27 cellular contexts compared by ENCODE assay signal in the genomic region with DNA sequence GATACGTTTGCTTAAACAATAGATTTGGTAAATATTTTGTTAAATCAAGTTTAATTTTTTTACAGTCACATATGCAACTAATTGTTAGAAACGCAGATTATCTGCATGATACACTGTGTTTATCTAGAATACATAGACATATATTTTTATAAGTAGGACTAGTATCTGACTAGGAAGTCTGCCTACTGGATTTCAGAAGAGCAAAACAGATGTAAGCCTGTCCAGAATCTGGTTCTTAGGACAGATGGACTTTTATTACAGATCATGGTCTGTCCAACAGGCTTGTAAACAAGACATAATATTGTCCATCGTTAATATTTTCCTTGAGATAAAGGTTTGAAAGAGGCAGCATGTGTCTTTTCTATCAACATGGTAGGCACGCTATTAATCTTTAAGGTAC. TPM values are rescaled to one million over a fixed set of nuclear protein-coding genes. Genes with fewer than 3 reads are reported as not detected.
DNase-seq lines count a peak whose midpoint lies in the region; ATAC-seq, FAIRE-seq and TF ChIP-seq lines count a peak whose summit lies in the region.
"Had no signal": no experiment of that assay in that cellular context is flagged by ENCODE, and none has a peak within 500 bp of the region (broad histone marks: within the 10 kb centered on the region; RNA-seq: fewer than 3 reads in every experiment).

No MANE protein-coding gene starts in this region.

- no peak overlapping the region for H3K27ac Mint-ChIP-seq in stimulated activated naive CD8-positive, alpha-beta T cell treated with anti-CD3 and anti-CD28 coated beads, Interleukin-15, amount 100 ng/mL, for 72 hours
- H3K27ac Mint-ChIP-seq: activated naive CD4-positive, alpha-beta T cell treated with anti-CD3 and anti-CD28 coated beads for 36 hours; activated T-cell treated with anti-CD3 and anti-CD28 coated beads, Interleukin-2, amount 50 U/mL, for 72 hours; naive thymus-derived CD4-positive, alpha-beta T cell had no signal

- FAIRE-seq in RCC 7860 (lab: Jason Lieb, UNC) = no peak
- FAIRE-seq: keratinocyte had no signal

- no peak for TF ChIP-seq POLR2A in breast epithelium (IDR thresholded peaks at IDR 0.05)

- H3K9ac ChIP-seq in mammary epithelial cell (ENCODE audit: insufficient read depth, low read length) (no peak overlapping the region), smooth muscle cell (ENCODE audit: low read depth) (no peak overlapping the region)
- H3K9ac ChIP-seq: BLaER1, parathyroid adenoma had no signal

- no peak overlapping the region for H3K4me3 Mint-ChIP-seq in stimulated activated naive CD8-positive, alpha-beta T cell treated with anti-CD3 and anti-CD28 coated beads, Interleukin-15, amount 100 ng/mL, for 72 hours
- H3K4me3 Mint-ChIP-seq: activated naive CD4-positive, alpha-beta T cell treated with anti-CD3 and anti-CD28 coated beads for 36 hours; activated T-cell treated with anti-CD3 and anti-CD28 coated beads, Interleukin-2, amount 50 U/mL, for 72 hours; central memory CD8-positive, alpha-beta T cell; naive thymus-derived CD4-positive, alpha-beta T cell had no signal

- dilution Hi-C loops in mammary epithelial cell (cut with HindIII; ENCODE audit: low sequenced_read_pairs) = no loop called here

- no peaks in the 10 kb centered on the region for H4K20me1 ChIP-seq in mammary epithelial cell (ENCODE audit: insufficient read depth, low read length)
- no peaks in the 10 kb centered on the region for H4K20me1 ChIP-seq in smooth muscle cell (ENCODE audit: low read depth)
- H4K20me1 ChIP-seq: BLaER1 had no signal

- CTCF ChIA-PET in mammary epithelial cell (lab: Charles Lee; ENCODE audit: low non-redundant PET) = no interaction called here

- H3K4me2 ChIP-seq in mammary epithelial cell (ENCODE audit: insufficient read depth, low read depth, low read length) (no peak overlapping the region), smooth muscle cell (peak overlapping the region; percentile 48)
- H3K4me2 ChIP-seq: BLaER1 had no signal

- ATAC-seq in stimulated activated naive CD8-positive, alpha-beta T cell treated with anti-CD3 and anti-CD28 coated beads, Interleukin-15, amount 100 ng/mL, for 72 hours = no peak
- ATAC-seq: activated T-cell treated with anti-CD3 and anti-CD28 coated beads, Interleukin-2, amount 50 U/mL, for 72 hours; gastroesophageal sphincter; naive thymus-derived CD4-positive, alpha-beta T cell; sciatic nerve had no signal

- H3K9me3 ChIP-seq in breast epithelium = no peaks in the 10 kb centered on the region
- H3K9me3 ChIP-seq in mammary epithelial cell (replicated peaks; ENCODE audit: insufficient read depth, low read length) = no peaks in the 10 kb centered on the region
- H3K9me3 ChIP-seq in smooth muscle cell (replicated peaks; ENCODE audit: low read depth) = no peaks in the 10 kb centered on the region
- H3K9me3 ChIP-seq: BLaER1, Caco-2, gastroesophageal sphincter, uterus had no signal

- no peaks in the 10 kb centered on the region for H3K9me3 Mint-ChIP-seq in stimulated activated naive CD8-positive, alpha-beta T cell treated with anti-CD3 and anti-CD28 coated beads, Interleukin-15, amount 100 ng/mL, for 72 hours
- H3K9me3 Mint-ChIP-seq: central memory CD8-positive, alpha-beta T cell had no signal

- in situ Hi-C loops in mammary epithelial cell (cut with MboI; ENCODE audit: low sequenced_read_pairs in 2 of 2) = no loop called here

- H3K4me3 ChIP-seq in breast epithelium (peak overlapping the region in 2 of 3 donors; percentile 21 to 44), mammary epithelial cell (replicated peaks in 1 of 3; ENCODE audit: insufficient read depth in 1 of 3, low read depth in 2 of 3, low read length in 3 of 3) (no peak overlapping the region), foreskin fibroblast (ENCODE audit: low read depth in 1 of 2, low read length in 2 of 2) (peak overlapping the region; percentile 22 to 38), smooth muscle cell (no peak overlapping the region)
- H3K4me3 ChIP-seq: BLaER1, gastroesophageal sphincter, uterus had no signal

- H3K27me3 ChIP-seq in breast epithelium = no peaks in the 10 kb centered on the region
- no peaks in the 10 kb centered on the region for H3K27me3 ChIP-seq in mammary epithelial cell (ENCODE audit: insufficient read depth, low read length)
- no peaks in the 10 kb centered on the region for H3K27me3 ChIP-seq in smooth muscle cell (ENCODE audit: low read depth)
- H3K27me3 ChIP-seq: BLaER1, gastroesophageal sphincter, uterus had no signal

- BruUV-seq in mammary epithelial cell (replicated peaks; lab: Mats Ljungman, UMichigan) = no TSS peak

- H3K36me3 ChIP-seq in breast epithelium = no peaks in the 10 kb centered on the region
- no peaks in the 10 kb centered on the region for H3K36me3 ChIP-seq in mammary epithelial cell (ENCODE audit: insufficient read depth, low read length)
- no peaks in the 10 kb centered on the region for H3K36me3 ChIP-seq in smooth muscle cell (ENCODE audit: low read depth)
- H3K36me3 ChIP-seq: BLaER1, gastroesophageal sphincter, uterus had no signal

- no peaks in the 10 kb centered on the region for H3K27me3 Mint-ChIP-seq in stimulated activated naive CD8-positive, alpha-beta T cell treated with anti-CD3 and anti-CD28 coated beads, Interleukin-15, amount 100 ng/mL, for 72 hours
- H3K27me3 Mint-ChIP-seq: central memory CD8-positive, alpha-beta T cell; naive thymus-derived CD4-positive, alpha-beta T cell had no signal

- H3K4me1 Mint-ChIP-seq in stimulated activated naive CD8-positive, alpha-beta T cell treated with anti-CD3 and anti-CD28 coated beads, Interleukin-15, amount 100 ng/mL, for 72 hours = no peaks in the 10 kb centered on the region
- H3K4me1 Mint-ChIP-seq: central memory CD8-positive, alpha-beta T cell; naive thymus-derived CD4-positive, alpha-beta T cell had no signal

- H3K27ac ChIP-seq in breast epithelium (peak overlapping the region in 1 of 2 donors; percentile 34), mammary epithelial cell (ENCODE audit: insufficient read depth, low read depth, low read length) (no peak overlapping the region), smooth muscle cell (ENCODE audit: low read depth) (peak overlapping the region; percentile 4)
- H3K27ac ChIP-seq: BLaER1, parathyroid adenoma, uterus had no signal

- intact Hi-C loops in breast epithelium (cut with DNase I; ENCODE audit: low total_unique reads) = no loop called here
- intact Hi-C loops in mammary epithelial cell (cut with micrococcal nuclease) = no loop called here

- H3F3A ChIP-seq in smooth muscle cell (ENCODE audit: low read depth) = no peaks in the 10 kb centered on the region

- WGBS in mammary epithelial cell (ENCODE audit: low coverage, missing lambda C conversion rate) = 58% methylated on average over 4 of the region's 4 CpGs
- 39% methylated on average over 4 of the region's 4 CpGs for WGBS in smooth muscle cell (ENCODE audit: low lambda C conversion rate)

- TF ChIP-seq CTCF in breast epithelium (IDR thresholded peaks at IDR 0.05) = no peak
- TF ChIP-seq CTCF in mammary epithelial cell (conservative IDR thresholded peaks at IDR 0.05 in 1 of 2, IDR thresholded peaks at IDR 0.05 in 1 of 2; ENCODE audit: extremely low read depth in 1 of 2, insufficient read depth in 1 of 2, low read depth in 1 of 2, low read length in 2 of 2) = no peak
- no peak for TF ChIP-seq CTCF in foreskin fibroblast (IDR thresholded peaks at IDR 0.05; ENCODE audit: low read depth, low read length)
- TF ChIP-seq CTCF in smooth muscle cell (IDR thresholded peaks at IDR 0.05; ENCODE audit: borderline replicate concordance, insufficient read depth, poor library complexity, severe bottlenecking) = no peak

- H3K4me1 ChIP-seq in breast epithelium (no peaks in the 10 kb centered on the region), mammary epithelial cell (ENCODE audit: insufficient read depth, low read length) (no peaks in the 10 kb centered on the region), smooth muscle cell (ENCODE audit: low read depth) (peaks cover 24% of the 10 kb centered on the region)
- H3K4me1 ChIP-seq: BLaER1, parathyroid adenoma, uterus had no signal

- H3K79me2 ChIP-seq in mammary epithelial cell (ENCODE audit: insufficient read depth, low read length) (no peaks in the 10 kb centered on the region), smooth muscle cell (ENCODE audit: low read depth) (no peaks in the 10 kb centered on the region)
- H3K79me2 ChIP-seq: parathyroid adenoma had no signal

- H2AFZ ChIP-seq in mammary epithelial cell (ENCODE audit: low read depth, low read length) (no peak overlapping the region), smooth muscle cell (ENCODE audit: low read depth) (peak overlapping the region; percentile 61)
- H2AFZ ChIP-seq: parathyroid adenoma had no signal

- DNase-seq in breast epithelium (ENCODE audit: low spot score in 2 of 2) (no peak), mammary epithelial cell (no peak), RCC 7860 (ENCODE audit: low spot score) (peak; percentile 14), foreskin fibroblast (peak in 1 of 2 donors; percentile 20), smooth muscle cell (lab: John Stamatoyannopoulos, UW; ENCODE audit: unreplicated experiment) (no peak), GDM1 (lab: John Stamatoyannopoulos, UW) (no peak)
- DNase-seq in stimulated activated CD8-positive, alpha-beta memory T cell treated with anti-CD3 and anti-CD28 coated beads, Interleukin-4, amount 100 ng/mL, for 48 hours = no peak
- DNase-seq in stimulated activated naive CD8-positive, alpha-beta T cell treated with anti-CD3 and anti-CD28 coated beads, Interleukin-15, amount 100 ng/mL, for 72 hours = no peak
- DNase-seq: activated CD4-positive, alpha-beta T cell treated with anti-CD3 and anti-CD28 coated beads for 4 hours; activated naive CD4-positive, alpha-beta T cell treated with anti-CD3 and anti-CD28 coated beads for 36 hours; activated T-cell treated with anti-CD3 and anti-CD28 coated beads, Interleukin-2, amount 50 U/mL, for 72 hours; Caco-2; GOT3; naive thymus-derived CD4-positive, alpha-beta T cell; NCI-H1048; NCI-H446; SIG-M5; substantia nigra; T-helper 1 cell; uterus had no signal

RNA-seq across cellular contexts. Expression of gene AGMO, which starts 5.1 kb away (rescaled TPM):
- 1 to 10 TPM; 1.4 to 4.3 (median 1.6) TPM for total RNA-seq in breast epithelium
- total RNA-seq in mammary epithelial cell = not detected
- polyA plus RNA-seq in mammary epithelial cell = not detected
- polyA minus RNA-seq in mammary epithelial cell = not detected
- 0.27 and 0.90 TPM in 2 replicates for total RNA-seq in smooth muscle cell
- 0.18 and 0.50 TPM in 2 replicates for polyA plus RNA-seq in smooth muscle cell
- total RNA-seq: activated naive CD4-positive, alpha-beta T cell treated with anti-CD3 and anti-CD28 coated beads for 36 hours; activated T-cell treated with anti-CD3 and anti-CD28 coated beads, Interleukin-2, amount 50 U/mL, for 72 hours; naive thymus-derived CD4-positive, alpha-beta T cell; OCI-LY7 had no signal
- polyA plus RNA-seq: keratinocyte; naive thymus-derived CD4-positive, alpha-beta T cell had no signal

Comparison
In these comparisons a context has a peak if more than half of its experiments do, and no peak if none do; other contexts are left out.
1. H3K4me3 ChIP-seq: peak in breast epithelium (2 of 3) and foreskin fibroblast (2 of 2); none in mammary epithelial cell (0 of 3) and smooth muscle cell (single experiment).